Comparison of ENCODE assay signal across 1 cellular context in genomic region chr2:231245253-231246094, GRCh38.
TF ChIP-seq lines count a peak whose summit lies in the region.

No MANE protein-coding gene starts in this region.

TF ChIP-seq in WTC11, 78 proteins besides CTCF, POLR2A, EP300 and RAD21:
- TF ChIP-seq, protein P1, sequence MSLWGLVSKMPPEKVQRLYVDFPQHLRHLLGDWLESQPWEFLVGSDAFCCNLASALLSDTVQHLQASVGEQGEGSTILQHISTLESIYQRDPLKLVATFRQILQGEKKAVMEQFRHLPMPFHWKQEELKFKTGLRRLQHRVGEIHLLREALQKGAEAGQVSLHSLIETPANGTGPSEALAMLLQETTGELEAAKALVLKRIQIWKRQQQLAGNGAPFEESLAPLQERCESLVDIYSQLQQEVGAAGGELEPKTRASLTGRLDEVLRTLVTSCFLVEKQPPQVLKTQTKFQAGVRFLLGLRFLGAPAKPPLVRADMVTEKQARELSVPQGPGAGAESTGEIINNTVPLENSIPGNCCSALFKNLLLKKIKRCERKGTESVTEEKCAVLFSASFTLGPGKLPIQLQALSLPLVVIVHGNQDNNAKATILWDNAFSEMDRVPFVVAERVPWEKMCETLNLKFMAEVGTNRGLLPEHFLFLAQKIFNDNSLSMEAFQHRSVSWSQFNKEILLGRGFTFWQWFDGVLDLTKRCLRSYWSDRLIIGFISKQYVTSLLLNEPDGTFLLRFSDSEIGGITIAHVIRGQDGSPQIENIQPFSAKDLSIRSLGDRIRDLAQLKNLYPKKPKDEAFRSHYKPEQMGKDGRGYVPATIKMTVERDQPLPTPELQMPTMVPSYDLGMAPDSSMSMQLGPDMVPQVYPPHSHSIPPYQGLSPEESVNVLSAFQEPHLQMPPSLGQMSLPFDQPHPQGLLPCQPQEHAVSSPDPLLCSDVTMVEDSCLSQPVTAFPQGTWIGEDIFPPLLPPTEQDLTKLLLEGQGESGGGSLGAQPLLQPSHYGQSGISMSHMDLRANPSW (CRISPR knock-in tag; conservative IDR thresholded peaks at IDR 0.05; ENCODE audit: low read depth) = no peak
- TF ChIP-seq USF1 (CRISPR knock-in tag; IDR thresholded peaks at IDR 0.05) = no peak
- no peak for TF ChIP-seq NR3C1 (CRISPR knock-in tag; conservative IDR thresholded peaks at IDR 0.05; ENCODE audit: low read depth)
- no peak for TF ChIP-seq RELA (CRISPR knock-in tag; IDR thresholded peaks at IDR 0.05; ENCODE audit: borderline replicate concordance)
- no peak for TF ChIP-seq ZNF671 (CRISPR knock-in tag; IDR thresholded peaks at IDR 0.05)
- TF ChIP-seq, protein P2, sequence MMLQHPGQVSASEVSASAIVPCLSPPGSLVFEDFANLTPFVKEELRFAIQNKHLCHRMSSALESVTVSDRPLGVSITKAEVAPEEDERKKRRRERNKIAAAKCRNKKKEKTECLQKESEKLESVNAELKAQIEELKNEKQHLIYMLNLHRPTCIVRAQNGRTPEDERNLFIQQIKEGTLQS (CRISPR knock-in tag; conservative IDR thresholded peaks at IDR 0.05) = no peak
- TF ChIP-seq, protein P3, sequence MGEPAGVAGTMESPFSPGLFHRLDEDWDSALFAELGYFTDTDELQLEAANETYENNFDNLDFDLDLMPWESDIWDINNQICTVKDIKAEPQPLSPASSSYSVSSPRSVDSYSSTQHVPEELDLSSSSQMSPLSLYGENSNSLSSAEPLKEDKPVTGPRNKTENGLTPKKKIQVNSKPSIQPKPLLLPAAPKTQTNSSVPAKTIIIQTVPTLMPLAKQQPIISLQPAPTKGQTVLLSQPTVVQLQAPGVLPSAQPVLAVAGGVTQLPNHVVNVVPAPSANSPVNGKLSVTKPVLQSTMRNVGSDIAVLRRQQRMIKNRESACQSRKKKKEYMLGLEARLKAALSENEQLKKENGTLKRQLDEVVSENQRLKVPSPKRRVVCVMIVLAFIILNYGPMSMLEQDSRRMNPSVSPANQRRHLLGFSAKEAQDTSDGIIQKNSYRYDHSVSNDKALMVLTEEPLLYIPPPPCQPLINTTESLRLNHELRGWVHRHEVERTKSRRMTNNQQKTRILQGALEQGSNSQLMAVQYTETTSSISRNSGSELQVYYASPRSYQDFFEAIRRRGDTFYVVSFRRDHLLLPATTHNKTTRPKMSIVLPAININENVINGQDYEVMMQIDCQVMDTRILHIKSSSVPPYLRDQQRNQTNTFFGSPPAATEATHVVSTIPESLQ (CRISPR knock-in tag; IDR thresholded peaks at IDR 0.05) = no peak
